9 cellular contexts compared by ENCODE assay signal in the genomic region with DNA sequence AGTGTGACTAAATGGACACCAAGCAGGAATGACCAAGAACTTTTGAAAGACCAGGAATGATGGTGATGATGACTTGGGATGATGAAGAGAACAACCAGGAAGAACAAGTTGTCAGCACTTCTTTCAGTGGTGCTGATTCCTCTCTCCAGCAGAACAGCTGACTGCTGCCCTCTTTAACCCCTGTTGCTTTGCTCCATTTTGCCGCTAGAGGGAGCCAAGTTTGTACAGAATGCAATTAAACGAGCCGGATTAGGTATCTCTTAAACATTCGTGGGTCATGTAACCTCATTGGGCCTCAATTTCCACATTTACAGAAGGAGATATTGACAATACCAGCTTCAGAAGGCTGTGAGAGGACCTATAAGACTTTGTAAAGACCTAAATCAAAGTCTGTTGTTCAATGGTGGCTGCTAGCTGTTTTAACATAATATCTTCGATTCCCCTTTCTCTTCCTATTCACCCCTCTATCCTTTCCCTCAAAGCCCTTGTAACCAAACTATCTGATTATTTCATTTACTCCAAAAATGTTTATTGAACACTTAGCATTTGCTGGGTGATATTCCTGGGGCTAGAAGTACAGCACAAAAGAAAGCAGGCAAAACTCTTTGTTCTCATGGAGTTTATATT. TPM values are rescaled to one million over a fixed set of nuclear protein-coding genes. Genes with fewer than 3 reads are reported as not detected.
DNase-seq lines count a peak whose midpoint lies in the region; ATAC-seq, FAIRE-seq and TF ChIP-seq lines count a peak whose summit lies in the region.
"Had no signal": no experiment of that assay in that cellular context is flagged by ENCODE, and none has a peak within 500 bp of the region (broad histone marks: within the 10 kb centered on the region; RNA-seq: fewer than 3 reads in every experiment).

No MANE protein-coding gene starts in this region.

- BruUV-seq in PC-9 (replicated peaks; lab: Mats Ljungman, UMichigan), result no TSS peak

- no peaks in the 10 kb centered on the region for H3K36me3 ChIP-seq in PC-9 (ENCODE audit: low read depth)
- H3K36me3 ChIP-seq in pancreas, result no peaks in the 10 kb centered on the region
- no peaks in the 10 kb centered on the region for H3K36me3 ChIP-seq in vagina

- ATAC-seq in GM19452 (IDR thresholded peaks at IDR 0.05; ENCODE audit: unreplicated experiment) (peak; percentile 73), pancreas (peak in 3 of 4 donors; percentile 67 to 74 (median 71))

- H3K27me3 Mint-ChIP-seq in activated T-helper 1 cell treated with anti-CD3 and anti-CD28 coated beads, Interleukin-12 subunit alpha, Interleukin-12 subunit beta, Interleukin-2, Interleukin-4 antibody, amounts not matched to agents 30 ng/mL and 10 ng/mL and 1 ng/mL, durations not matched to agents 14 hours and 24 hours and 36 hours (ENCODE audit: insufficient read depth), result peaks cover 10% of the 10 kb centered on the region

- no peaks in the 10 kb centered on the region for H3K4me1 Mint-ChIP-seq in activated T-helper 1 cell treated with anti-CD3 and anti-CD28 coated beads, Interleukin-12 subunit alpha, Interleukin-12 subunit beta, Interleukin-2, Interleukin-4 antibody, amounts not matched to agents 30 ng/mL and 10 ng/mL and 1 ng/mL, durations not matched to agents 14 hours and 24 hours and 36 hours (ENCODE audit: low read depth)

- no peak overlapping the region for H2AFZ ChIP-seq in PC-9

- H3K4me1 ChIP-seq in PC-9 (replicated peaks; ENCODE audit: insufficient read depth), result no peaks in the 10 kb centered on the region
- H3K4me1 ChIP-seq in pancreas, result no peaks in the 10 kb centered on the region
- no peaks in the 10 kb centered on the region for H3K4me1 ChIP-seq in vagina

- intact Hi-C loops in PC-9 (cut with micrococcal nuclease; ENCODE audit: unreplicated experiment), result loop anchor here (5.0 kb wide), 2 partner anchors 859 to 1219 kb away; no protein-coding TSS in a partner anchor
- intact Hi-C loops in activated T-helper 1 cell treated with anti-CD3 and anti-CD28 coated beads, Interleukin-12 subunit alpha, Interleukin-12 subunit beta, Interleukin-2, Interleukin-4 antibody, amounts not matched to agents 30 ng/mL and 10 ng/mL and 1 ng/mL, durations not matched to agents 14 hours and 24 hours and 36 hours (cut with micrococcal nuclease), result loop anchor here (1.0 to 5.0 kb wide), 3 partner anchors 135 to 1689 kb away; no protein-coding TSS in a partner anchor
- intact Hi-C loops in pancreas (cut with DNase I), result no loop called here
- intact Hi-C loops in vagina (cut with DNase I), result no loop called here

- H3K27ac ChIP-seq in PC-9 (no peak overlapping the region), pancreas (no peak overlapping the region), vagina (no peak overlapping the region)

- H3K9me3 Mint-ChIP-seq in activated T-helper 1 cell treated with anti-CD3 and anti-CD28 coated beads, Interleukin-12 subunit alpha, Interleukin-12 subunit beta, Interleukin-2, Interleukin-4 antibody, amounts not matched to agents 30 ng/mL and 10 ng/mL and 1 ng/mL, durations not matched to agents 14 hours and 24 hours and 36 hours, result no peaks in the 10 kb centered on the region

- no peak overlapping the region for H3K27ac Mint-ChIP-seq in activated T-helper 1 cell treated with anti-CD3 and anti-CD28 coated beads, Interleukin-12 subunit alpha, Interleukin-12 subunit beta, Interleukin-2, Interleukin-4 antibody, amounts not matched to agents 30 ng/mL and 10 ng/mL and 1 ng/mL, durations not matched to agents 14 hours and 24 hours and 36 hours

- H3K9me3 ChIP-seq in PC-9 (ENCODE audit: insufficient read depth, low read depth), result no peaks in the 10 kb centered on the region
- H3K9me3 ChIP-seq in pancreas, result no peaks in the 10 kb centered on the region
- H3K9me3 ChIP-seq in vagina, result no peaks in the 10 kb centered on the region

- H3K9me2 ChIP-seq in PC-9 (ENCODE audit: insufficient read depth), result no peaks in the 10 kb centered on the region

- H3K4me3 ChIP-seq in PC-9, result no peak overlapping the region
- no peak overlapping the region for H3K4me3 ChIP-seq in pancreas
- no peak overlapping the region for H3K4me3 ChIP-seq in vagina

- TF ChIP-seq CTCF in PC-9 (conservative IDR thresholded peaks at IDR 0.05), result peak; percentile 96
- TF ChIP-seq CTCF in pancreas (IDR thresholded peaks at IDR 0.05), result peak; percentile 51 to 70 (median 64)
- TF ChIP-seq CTCF in vagina (IDR thresholded peaks at IDR 0.05), result peak; percentile 5 to 25 (median 22)

- FAIRE-seq in frontal cortex (lab: Jason Lieb, UNC), result no peak
- FAIRE-seq in pancreas (lab: Jason Lieb, UNC), result no peak
- FAIRE-seq: colon had no signal

- POLR2A ChIA-PET in PC-9 (lab: Charles Lee; ENCODE audit: unreplicated experiment), result no interaction called here

- CTCF ChIA-PET in PC-9 (lab: Charles Lee), result no interaction called here

- no peaks in the 10 kb centered on the region for H3K36me3 Mint-ChIP-seq in activated T-helper 1 cell treated with anti-CD3 and anti-CD28 coated beads, Interleukin-12 subunit alpha, Interleukin-12 subunit beta, Interleukin-2, Interleukin-4 antibody, amounts not matched to agents 30 ng/mL and 10 ng/mL and 1 ng/mL, durations not matched to agents 14 hours and 24 hours and 36 hours (ENCODE audit: low read depth)

- H3K4me3 Mint-ChIP-seq in activated T-helper 1 cell treated with anti-CD3 and anti-CD28 coated beads, Interleukin-12 subunit alpha, Interleukin-12 subunit beta, Interleukin-2, Interleukin-4 antibody, amounts not matched to agents 30 ng/mL and 10 ng/mL and 1 ng/mL, durations not matched to agents 14 hours and 24 hours and 36 hours, result no peak overlapping the region

- H3F3A ChIP-seq in PC-9 (ENCODE audit: insufficient read depth, low read depth), result no peaks in the 10 kb centered on the region

- WGBS in pancreas, 2 donors, result 18% methylated on average over 5 of the region's 5 CpGs

- no peak overlapping the region for H3K4me2 ChIP-seq in PC-9

- H3K79me2 ChIP-seq in PC-9 (ENCODE audit: low read depth), result no peaks in the 10 kb centered on the region

- DNase-seq in COR-L47 (lab: John Stamatoyannopoulos, UW), result peak; percentile 35
- peak; percentile 56 for DNase-seq in HK-2 (ENCODE audit: unreplicated experiment)
- peak; percentile 45 to 61 for DNase-seq in PC-9
- peak; percentile 43 for DNase-seq in activated T-helper 1 cell treated with anti-CD3 and anti-CD28 coated beads, Interleukin-12 subunit alpha, Interleukin-12 subunit beta, Interleukin-2, Interleukin-4 antibody, amounts not matched to agents 30 ng/mL and 10 ng/mL and 1 ng/mL, durations not matched to agents 14 hours and 24 hours and 36 hours (ENCODE audit: low spot score)
- peak; percentile 2 to 28 for DNase-seq in frontal cortex (ENCODE audit: low spot score in 2 of 2)
- peak in 5 of 6 donors; percentile 21 to 71 (median 54) for DNase-seq in pancreas
- DNase-seq in vagina (ENCODE audit: extremely low spot score in 2 of 2), result no peak

- H3K27me3 ChIP-seq in PC-9 (ENCODE audit: insufficient read depth, low read depth) (no peaks in the 10 kb centered on the region), pancreas (no peaks in the 10 kb centered on the region), vagina (no peaks in the 10 kb centered on the region)

- H4K20me1 ChIP-seq in PC-9 (ENCODE audit: insufficient read depth), result no peaks in the 10 kb centered on the region

- TF ChIP-seq POLR2A in vagina (IDR thresholded peaks at IDR 0.05), result no peak

RNA-seq across cellular contexts. Expression of a gene that starts 1.9 kb away (rescaled TPM):
- total RNA-seq in PC-9 (2021), result not detected in 2 replicates
- not detected in 2 replicates for total RNA-seq in activated T-helper 1 cell treated with anti-CD3 and anti-CD28 coated beads, Interleukin-12 subunit alpha, Interleukin-12 subunit beta, Interleukin-2, Interleukin-4 antibody, amounts not matched to agents 30 ng/mL and 10 ng/mL and 1 ng/mL, durations not matched to agents 14 hours and 24 hours and 36 hours
- not detected for total RNA-seq in frontal cortex
- not detected for total RNA-seq in pancreas
- polyA plus RNA-seq in pancreas, result not detected
- not detected for total RNA-seq in vagina

RNA-seq across cellular contexts. Expression of a gene that starts 16.8 kb away (rescaled TPM):
- total RNA-seq in PC-9 (2021) (not detected in 2 replicates), frontal cortex (not detected), pancreas (not detected), vagina (not detected)
- total RNA-seq in activated T-helper 1 cell treated with anti-CD3 and anti-CD28 coated beads, Interleukin-12 subunit alpha, Interleukin-12 subunit beta, Interleukin-2, Interleukin-4 antibody, amounts not matched to agents 30 ng/mL and 10 ng/mL and 1 ng/mL, durations not matched to agents 14 hours and 24 hours and 36 hours, result not detected in 2 replicates
- polyA plus RNA-seq in pancreas, result not detected

RNA-seq across cellular contexts. Expression of a gene that starts 44.2 kb away (rescaled TPM):
- not detected in 2 replicates for total RNA-seq in PC-9 (2021)
- total RNA-seq in activated T-helper 1 cell treated with anti-CD3 and anti-CD28 coated beads, Interleukin-12 subunit alpha, Interleukin-12 subunit beta, Interleukin-2, Interleukin-4 antibody, amounts not matched to agents 30 ng/mL and 10 ng/mL and 1 ng/mL, durations not matched to agents 14 hours and 24 hours and 36 hours, result not detected in 2 replicates
- not detected for total RNA-seq in frontal cortex
- not detected for total RNA-seq in pancreas
- not detected for polyA plus RNA-seq in pancreas
- not detected for total RNA-seq in vagina

RNA-seq across cellular contexts. Expression of a gene that starts 58.4 kb away (rescaled TPM):
- not detected in 2 replicates for total RNA-seq in PC-9 (2021)
- total RNA-seq in activated T-helper 1 cell treated with anti-CD3 and anti-CD28 coated beads, Interleukin-12 subunit alpha, Interleukin-12 subunit beta, Interleukin-2, Interleukin-4 antibody, amounts not matched to agents 30 ng/mL and 10 ng/mL and 1 ng/mL, durations not matched to agents 14 hours and 24 hours and 36 hours, result not detected in 2 replicates
- total RNA-seq in frontal cortex, result not detected
- total RNA-seq in pancreas, result not detected
- not detected for polyA plus RNA-seq in pancreas
- total RNA-seq in vagina, result not detected

Comparison
In these comparisons a context has a peak if more than half of its experiments do, and no peak if none do; other contexts are left out.
1. DNase-seq: peak in COR-L47 (single experiment), HK-2 (single experiment), PC-9 (2 of 2), activated T-helper 1 cell treated with anti-CD3 and anti-CD28 coated beads, Interleukin-12 subunit alpha, Interleukin-12 subunit beta, Interleukin-2, Interleukin-4 antibody, amounts not matched to agents 30 ng/mL and 10 ng/mL and 1 ng/mL, durations not matched to agents 14 hours and 24 hours and 36 hours (single experiment), frontal cortex (2 of 2) and pancreas (5 of 6); none in vagina (0 of 2).
2. CTCF ChIP-seq: peak in every context shown above with its lines; median percentile 96 in PC-9; 64 in pancreas; 22 in vagina.
3. intact Hi-C loops: an anchor here in PC-9 (5.0 kb wide) and activated T-helper 1 cell treated with anti-CD3 and anti-CD28 coated beads, Interleukin-12 subunit alpha, Interleukin-12 subunit beta, Interleukin-2, Interleukin-4 antibody, amounts not matched to agents 30 ng/mL and 10 ng/mL and 1 ng/mL, durations not matched to agents 14 hours and 24 hours and 36 hours (1.0 to 5.0 kb wide); none called in pancreas and vagina.